ENCODE assay signal across 1 cellular context in genomic region chr19:1885398-1886119, GRCh38.
TF ChIP-seq lines count a peak whose summit lies in the region.
"Not testable (repeated sequence)": the region's sequence is repeated elsewhere in the genome, so short reads cannot be mapped to it uniquely, and the experiment has no call there.

Gene ABHD17A (minus strand): TSS chr19:1885496. CDS start chr19:1881566, 3,930 bp downstream.

TF ChIP-seq in K562, 482 proteins besides CTCF, POLR2A, EP300 and RAD21 (continued from another document):
- TF ChIP-seq PRDM10 (IDR thresholded peaks at IDR 0.05; ENCODE audit: partially characterized antibody) (peak; percentile 74), VEZF1 (CRISPR knock-in tag; IDR thresholded peaks at IDR 0.05) (peak; percentile 88), ZBTB12 (CRISPR knock-in tag; IDR thresholded peaks at IDR 0.05) (peak; percentile 87), ZBTB1 (CRISPR knock-in tag; IDR thresholded peaks at IDR 0.05; ENCODE audit: borderline replicate concordance, low read depth) (peak; percentile 62; the same call in 1 of the 2 replicates), NRF1 (conservative IDR thresholded peaks at IDR 0.05 in 1 of 2, IDR thresholded peaks at IDR 0.05 in 1 of 2) (peak; percentile 55 to 62; a peak in 3 of 4 replicates), ETS1 (conservative IDR thresholded peaks at IDR 0.05; ENCODE audit: control insufficient read depth, low read depth, low read length) (peak; percentile 12; the same call in 1 of the 2 replicates), XRCC5 (IDR thresholded peaks at IDR 0.05; ENCODE audit: low read depth, low read length) (0 out of 2 replicates have a peak, but pooled peaks have one; percentile 21), YY1 (IDR thresholded peaks at IDR 0.05; ENCODE audit: borderline replicate concordance in 1 of 3, control insufficient read depth in 1 of 3, extremely low read depth in 1 of 3, insufficient read depth in 3 of 3, insufficient read length in 1 of 3, insufficient replicate concordance in 2 of 3, low read depth in 1 of 3, low read length in 2 of 3) (peak in 2 of 3 experiments; percentile 37 to 45), PHF8 (IDR thresholded peaks at IDR 0.05; ENCODE audit: borderline replicate concordance, low read length) (peak; percentile 9; the same call in 1 of the 2 replicates), TBP (optimal IDR thresholded peaks at IDR 0.05; ENCODE audit: low read depth, low read length) (peak; percentile 20), CREB1 (IDR thresholded peaks at IDR 0.05) (peak; percentile 91), CREB1 (CRISPR knock-in tag; IDR thresholded peaks at IDR 0.05) (peak; percentile 95), POLR2AphosphoS5 (IDR thresholded peaks at IDR 0.05; ENCODE audit: control insufficient read depth, insufficient read depth, low read depth, low read length) (peak; percentile 54; the same call in 1 of the 2 replicates), GABPA (tag; conservative IDR thresholded peaks at IDR 0.05; ENCODE audit: low read depth) (peak; percentile 96), POLR2G (IDR thresholded peaks at IDR 0.05; ENCODE audit: low read depth, low read length) (peak; percentile 72), RBFOX2 (IDR thresholded peaks at IDR 0.05; ENCODE audit: low read depth, low read length) (peak; percentile 67), GMEB1 (CRISPR knock-in tag; IDR thresholded peaks at IDR 0.05) (peak; percentile 26; the same call in 1 of the 2 replicates), ZBTB7A (IDR thresholded peaks at IDR 0.05; ENCODE audit: borderline replicate concordance, control insufficient read depth, low read depth, low read length) (peak; percentile 86; the same call in 1 of the 2 replicates), E2F6 (IDR thresholded peaks at IDR 0.05; ENCODE audit: borderline replicate concordance in 1 of 2, extremely low read depth in 1 of 2, insufficient read depth in 1 of 2, insufficient read length in 1 of 2, low read depth in 1 of 2, low read length in 1 of 2, poor library complexity in 1 of 2, severe bottlenecking in 1 of 2) (peak in 1 of 2 experiments; percentile 28), TAF1 (IDR thresholded peaks at IDR 0.05; ENCODE audit: control insufficient read depth, extremely low read depth, insufficient read depth, low read length, severe bottlenecking) (peak; percentile 48), MYC (IDR thresholded peaks at IDR 0.05; ENCODE audit: low read depth, low read length) (peak; percentile 53; the same call in 1 of the 2 replicates), MYC (CRISPR knock-in tag; IDR thresholded peaks at IDR 0.05; ENCODE audit: borderline replicate concordance, low read depth) (0 out of 2 replicates have a peak, but pooled peaks have one; percentile 34), JUND (IDR thresholded peaks at IDR 0.05; ENCODE audit: borderline replicate concordance, low read depth, low read length) (peak; percentile 38; the same call in 1 of the 2 replicates), HMGN3 (IDR thresholded peaks at IDR 0.05; ENCODE audit: borderline replicate concordance, extremely low read depth, insufficient read length, low read depth, low read length) (peak; percentile 64), MTA1 (IDR thresholded peaks at IDR 0.05; ENCODE audit: borderline replicate concordance) (0 out of 2 replicates have a peak, but pooled peaks have one; percentile 41)
- TF ChIP-seq, protein P1, sequence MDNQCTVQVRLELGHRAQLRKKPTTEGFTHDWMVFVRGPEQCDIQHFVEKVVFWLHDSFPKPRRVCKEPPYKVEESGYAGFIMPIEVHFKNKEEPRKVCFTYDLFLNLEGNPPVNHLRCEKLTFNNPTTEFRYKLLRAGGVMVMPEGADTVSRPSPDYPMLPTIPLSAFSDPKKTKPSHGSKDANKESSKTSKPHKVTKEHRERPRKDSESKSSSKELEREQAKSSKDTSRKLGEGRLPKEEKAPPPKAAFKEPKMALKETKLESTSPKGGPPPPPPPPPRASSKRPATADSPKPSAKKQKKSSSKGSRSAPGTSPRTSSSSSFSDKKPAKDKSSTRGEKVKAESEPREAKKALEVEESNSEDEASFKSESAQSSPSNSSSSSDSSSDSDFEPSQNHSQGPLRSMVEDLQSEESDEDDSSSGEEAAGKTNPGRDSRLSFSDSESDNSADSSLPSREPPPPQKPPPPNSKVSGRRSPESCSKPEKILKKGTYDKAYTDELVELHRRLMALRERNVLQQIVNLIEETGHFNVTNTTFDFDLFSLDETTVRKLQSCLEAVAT (IDR thresholded peaks at IDR 0.05): peak in 1 of 2 experiments; percentile 85; a peak in 2 of 4 replicates
- TF ChIP-seq JUND (tag; IDR thresholded peaks at IDR 0.05; ENCODE audit: borderline replicate concordance, low read depth, low read length): not testable (repeated sequence)
TF ChIP-seq in K562: peak in this region for 50; not testable (repeated sequence) for 432.
